In the genomic region with DNA sequence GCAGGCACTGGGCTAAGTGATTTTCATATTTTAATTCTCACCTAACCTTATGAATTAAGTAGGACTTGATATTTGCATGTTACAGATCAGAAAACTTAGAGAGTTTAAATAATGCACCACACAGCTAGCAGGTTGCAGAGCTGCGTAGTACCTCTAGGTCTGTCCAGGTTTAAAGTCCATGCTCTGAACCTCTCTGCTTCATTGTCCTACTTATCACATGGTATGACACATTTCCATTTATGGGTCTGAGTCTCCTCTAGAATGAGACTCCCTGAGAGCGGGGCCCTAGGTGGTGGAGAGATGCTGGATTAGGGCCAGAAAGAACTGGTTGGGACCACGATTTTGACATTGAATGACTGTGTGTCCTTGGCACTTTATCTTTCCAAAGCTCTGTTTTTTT, we compare ENCODE assay signal across 24 cellular contexts.
"Had no signal": no experiment of that assay in that cellular context is flagged by ENCODE, and none has a peak within 500 bp of the region (broad histone marks: within the 10 kb centered on the region; RNA-seq: fewer than 3 reads in every experiment).

No MANE protein-coding gene starts in this region.

- H3K27ac ChIP-seq: esophagus muscularis mucosa, lower lobe of right lung, testis, vagina had no signal

- FAIRE-seq: frontal cortex, islet of Langerhans had no signal

- H3K4me3 ChIP-seq: esophagus muscularis mucosa, lower lobe of right lung, smooth muscle cell, testis, vagina had no signal

- H3K4me1 Mint-ChIP-seq: activated naive CD4-positive, alpha-beta T cell treated with anti-CD3 and anti-CD28 coated beads, Interleukin-2, amount 50 U/mL, for 24 hours; neural crest cell had no signal

- H3K4me3 Mint-ChIP-seq: activated CD8-positive, alpha-beta T cell treated with anti-CD3 and anti-CD28 coated beads, Interleukin-2, amount 10 ng/mL, durations not matched to agents 7 days and 5 days; activated naive CD4-positive, alpha-beta T cell treated with anti-CD3 and anti-CD28 coated beads, Interleukin-2, amount 50 U/mL, for 24 hours; activated T-helper 1 cell treated with anti-CD3 and anti-CD28 coated beads, Interleukin-12 subunit alpha, Interleukin-12 subunit beta, Interleukin-2, Interleukin-4 antibody, amounts not matched to agents 30 ng/mL and 10 ng/mL and 1 ng/mL, durations not matched to agents 14 hours and 24 hours and 36 hours; brain; dendritic cell treated with granulocyte-macrophage colony-stimulating factor and Interleukin-4, amounts not matched to agents 40 ng/mL and 50 ng/mL, for 4 days; naive thymus-derived CD4-positive, alpha-beta T cell; neural crest cell; T-helper 17 cell had no signal

- H3K27ac Mint-ChIP-seq: activated CD8-positive, alpha-beta T cell treated with anti-CD3 and anti-CD28 coated beads, Interleukin-2, amount 10 ng/mL, durations not matched to agents 7 days and 5 days; activated naive CD4-positive, alpha-beta T cell treated with anti-CD3 and anti-CD28 coated beads, Interleukin-2, amount 50 U/mL, for 24 hours; activated T-helper 1 cell treated with anti-CD3 and anti-CD28 coated beads, Interleukin-12 subunit alpha, Interleukin-12 subunit beta, Interleukin-2, Interleukin-4 antibody, amounts not matched to agents 30 ng/mL and 10 ng/mL and 1 ng/mL, durations not matched to agents 14 hours and 24 hours and 36 hours; dendritic cell treated with granulocyte-macrophage colony-stimulating factor and Interleukin-4, amounts not matched to agents 40 ng/mL and 50 ng/mL, for 4 days had no signal

- H3K27me3 ChIP-seq: esophagus muscularis mucosa, testis, vagina had no signal

- H3K9me3 ChIP-seq: esophagus muscularis mucosa, lower lobe of right lung, testis, vagina had no signal

- H3K27me3 Mint-ChIP-seq: brain had no signal

- DNase-seq: activated CD4-positive, alpha-beta T cell treated with anti-CD3 and anti-CD28 coated beads, Interleukin-2, amount 50 U/mL, for 1 hour; activated CD4-positive, CD25-positive, alpha-beta regulatory T cell treated with anti-CD3 and anti-CD28 coated beads, Interleukin-2, amount 50 U/mL, for 72 hours; activated CD8-positive, alpha-beta T cell treated with anti-CD3 and anti-CD28 coated beads, Interleukin-2, amount 10 ng/mL, durations not matched to agents 7 days and 5 days; activated gamma-delta T cell treated with Interleukin-2 at 50 U/mL for 16 hours; effector CD8-positive, alpha-beta T cell; hypothalamus; lower lobe of right lung; naive thymus-derived CD4-positive, alpha-beta T cell; occipital lobe; stimulated activated CD4-positive, alpha-beta T cell treated with anti-CD3 and anti-CD28 coated beads, Interleukin-4, amount 100 ng/mL, for 1 hour; T-helper 17 cell; testis; trophoblast cell had no signal

- ATAC-seq: activated CD8-positive, alpha-beta T cell treated with anti-CD3 and anti-CD28 coated beads, Interleukin-2, amount 10 ng/mL, durations not matched to agents 7 days and 5 days; lower lobe of right lung; naive thymus-derived CD4-positive, alpha-beta T cell; sciatic nerve; T-helper 17 cell had no signal

- H3K36me3 Mint-ChIP-seq: activated naive CD4-positive, alpha-beta T cell treated with anti-CD3 and anti-CD28 coated beads, Interleukin-2, amount 50 U/mL, for 24 hours; brain; naive thymus-derived CD4-positive, alpha-beta T cell had no signal

- H3K4me2 ChIP-seq: smooth muscle cell had no signal

- H3K9me3 Mint-ChIP-seq: activated naive CD4-positive, alpha-beta T cell treated with anti-CD3 and anti-CD28 coated beads, Interleukin-2, amount 50 U/mL, for 24 hours; activated T-helper 1 cell treated with anti-CD3 and anti-CD28 coated beads, Interleukin-12 subunit alpha, Interleukin-12 subunit beta, Interleukin-2, Interleukin-4 antibody, amounts not matched to agents 30 ng/mL and 10 ng/mL and 1 ng/mL, durations not matched to agents 14 hours and 24 hours and 36 hours; brain; dendritic cell treated with granulocyte-macrophage colony-stimulating factor and Interleukin-4, amounts not matched to agents 40 ng/mL and 50 ng/mL, for 4 days; naive thymus-derived CD4-positive, alpha-beta T cell; neural crest cell had no signal

- H3K36me3 ChIP-seq: esophagus muscularis mucosa, lower lobe of right lung, vagina had no signal

- H3K4me1 ChIP-seq: testis, vagina had no signal
